13 cellular contexts compared by ENCODE assay signal in the genomic region with DNA sequence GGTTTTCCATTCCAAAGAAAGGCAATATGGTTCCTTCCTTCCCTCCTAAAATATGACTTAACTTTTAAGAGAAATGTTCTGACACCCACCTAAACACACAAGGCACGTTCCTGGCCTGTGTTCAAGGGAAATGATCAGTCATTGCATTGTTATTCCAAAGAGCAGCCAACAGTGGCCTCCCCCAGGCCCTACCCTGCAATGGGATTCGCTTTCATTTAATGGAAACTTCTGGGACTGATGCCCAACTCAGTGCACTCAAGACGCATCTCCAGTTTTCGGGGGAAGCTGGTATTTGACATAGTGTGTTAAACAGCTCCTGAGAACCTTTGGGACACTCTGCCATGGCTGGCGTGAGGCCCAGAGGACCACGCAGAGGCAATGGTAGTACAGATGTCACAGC.
DNase-seq lines count a peak whose midpoint lies in the region; ATAC-seq and TF ChIP-seq lines count a peak whose summit lies in the region.
"Had no signal": no experiment of that assay in that cellular context is flagged by ENCODE, and none has a peak within 500 bp of the region (broad histone marks: within the 10 kb centered on the region; RNA-seq: fewer than 3 reads in every experiment).

No MANE protein-coding gene starts in this region.

- TF ChIP-seq CTCF in AG09309 (IDR thresholded peaks at IDR 0.05; ENCODE audit: control insufficient read depth, insufficient read depth, low read depth, low read length, missing control alignments): no peak
- TF ChIP-seq CTCF in brain (conservative IDR thresholded peaks at IDR 0.05): no peak
- TF ChIP-seq CTCF in CD4-positive, alpha-beta T cell (IDR thresholded peaks at IDR 0.05): no peak

- DNase-seq in AG09309 (ENCODE audit: low read depth) (peak; percentile 27), HS-27A (ENCODE audit: low read depth) (peak; percentile 24), medulla oblongata (ENCODE audit: extremely low spot score) (peak; percentile 5), NCI-H146 treated with DMSO at 0.1 percent for 48 hours (lab: John Stamatoyannopoulos, UW; ENCODE audit: unreplicated experiment) (no peak), middle frontal gyrus (ENCODE audit: extremely low spot score, low spot score) (no peak)
- no peak for DNase-seq in CD4-positive, alpha-beta T cell
- DNase-seq: activated CD4-positive, alpha-beta T cell treated with anti-CD3 and anti-CD28 coated beads for 1 hour; NCI-H524 treated with DMSO at 0.1 percent for 48 hours had no signal

- CTCF ChIA-PET in CD4-positive, alpha-beta T cell (lab: Charles Lee): no interaction called here

- no peak overlapping the region for H3K4me3 ChIP-seq in AG09309 (ENCODE audit: control insufficient read depth, low read depth, low read length)

- peaks cover 3% of the 10 kb centered on the region for H3K27me3 Mint-ChIP-seq in brain
- H3K27me3 Mint-ChIP-seq in CD4-positive, alpha-beta T cell: no peaks in the 10 kb centered on the region
- H3K27me3 Mint-ChIP-seq: memory B cell, progenitor cell of endocrine pancreas had no signal

- H3K9me3 Mint-ChIP-seq in brain: no peaks in the 10 kb centered on the region
- no peaks in the 10 kb centered on the region for H3K9me3 Mint-ChIP-seq in CD4-positive, alpha-beta T cell
- H3K9me3 Mint-ChIP-seq: activated T-helper 1 cell treated with anti-CD3 and anti-CD28 coated beads, Interleukin-12 subunit alpha, Interleukin-12 subunit beta, Interleukin-2, Interleukin-4 antibody, amounts not matched to agents 30 ng/mL and 10 ng/mL and 1 ng/mL, durations not matched to agents 14 hours and 24 hours and 36 hours; memory B cell had no signal

- POLR2A ChIA-PET in CD4-positive, alpha-beta T cell (lab: Charles Lee): no interaction called here

- H3K9me3 ChIP-seq in CD4-positive, alpha-beta T cell (ENCODE audit: control insufficient read depth, low read length): no peaks in the 10 kb centered on the region

- no peaks in the 10 kb centered on the region for H3K27me3 ChIP-seq in CD4-positive, alpha-beta T cell (ENCODE audit: control insufficient read depth, insufficient read depth, low read length)

- peak overlapping the region in 4 of 5 experiments; percentile 17 to 91 (median 60) for H3K27ac Mint-ChIP-seq in brain
- H3K27ac Mint-ChIP-seq in CD4-positive, alpha-beta T cell: no peak overlapping the region
- H3K27ac Mint-ChIP-seq: activated T-helper 1 cell treated with anti-CD3 and anti-CD28 coated beads, Interleukin-12 subunit alpha, Interleukin-12 subunit beta, Interleukin-2, Interleukin-4 antibody, amounts not matched to agents 30 ng/mL and 10 ng/mL and 1 ng/mL, durations not matched to agents 14 hours and 24 hours and 36 hours; memory B cell; progenitor cell of endocrine pancreas had no signal

- H3K4me3 Mint-ChIP-seq in brain: peak overlapping the region in 1 of 5 experiments; percentile 74
- no peak overlapping the region for H3K4me3 Mint-ChIP-seq in CD4-positive, alpha-beta T cell
- H3K4me3 Mint-ChIP-seq: activated T-helper 1 cell treated with anti-CD3 and anti-CD28 coated beads, Interleukin-12 subunit alpha, Interleukin-12 subunit beta, Interleukin-2, Interleukin-4 antibody, amounts not matched to agents 30 ng/mL and 10 ng/mL and 1 ng/mL, durations not matched to agents 14 hours and 24 hours and 36 hours; memory B cell had no signal

- ATAC-seq in CD4-positive, alpha-beta T cell (ENCODE audit: poor library complexity): no peak
- no peak for ATAC-seq in HG02981 (IDR thresholded peaks at IDR 0.05; ENCODE audit: unreplicated experiment)

- intact Hi-C loops in CD4-positive, alpha-beta T cell (cut with DNase I, micrococcal nuclease): no loop called here

- H3K27ac ChIP-seq in CD4-positive, alpha-beta T cell (ENCODE audit: low read depth, low read length): no peak overlapping the region

- H3K36me3 Mint-ChIP-seq in brain: peaks cover 46% of the 10 kb centered on the region
- H3K36me3 Mint-ChIP-seq in CD4-positive, alpha-beta T cell (ENCODE audit: low read depth): peaks cover 52% of the 10 kb centered on the region

- peaks cover 3% of the 10 kb centered on the region for H3K4me1 Mint-ChIP-seq in brain
- H3K4me1 Mint-ChIP-seq in CD4-positive, alpha-beta T cell (ENCODE audit: low read depth): no peaks in the 10 kb centered on the region

Comparison
In these comparisons a context has a peak if more than half of its experiments do, and no peak if none do; other contexts are left out.
1. DNase-seq: peak in AG09309 (single experiment), HS-27A (single experiment) and medulla oblongata (single experiment); none in CD4-positive, alpha-beta T cell (0 of 10), NCI-H146 treated with DMSO at 0.1 percent for 48 hours (single experiment) and middle frontal gyrus (single experiment).